Comparison of ENCODE assay signal across 8 cellular contexts in genomic region chr16:20901441-20902112, GRCh38. TPM values are rescaled to one million over a fixed set of nuclear protein-coding genes. Genes with fewer than 3 reads are reported as not detected.
DNase-seq lines count a peak whose midpoint lies in the region; ATAC-seq, FAIRE-seq and TF ChIP-seq lines count a peak whose summit lies in the region.

No MANE protein-coding gene starts in this region.

- H3K9me3 ChIP-seq in HUES64 (ENCODE audit: insufficient read depth, low read depth, low read length) (no peaks in the 10 kb centered on the region), kidney (ENCODE audit: control insufficient read depth in 1 of 2, low read length in 2 of 2) (no peaks in the 10 kb centered on the region), smooth muscle cell (replicated peaks; ENCODE audit: low read depth) (no peaks in the 10 kb centered on the region)

- no peak for ATAC-seq in HG03135 (IDR thresholded peaks at IDR 0.05; ENCODE audit: unreplicated experiment)

- H3K27ac ChIP-seq in HUES64 (ENCODE audit: low read depth, low read length) (peak overlapping the region; percentile 85), kidney (ENCODE audit: low read depth in 2 of 2, low read length in 2 of 2) (peak overlapping the region; percentile 95 to 97), smooth muscle cell (ENCODE audit: low read depth) (peak overlapping the region; percentile 94)

- H4K20me1 ChIP-seq in smooth muscle cell (ENCODE audit: low read depth) = peaks cover 31% of the 10 kb centered on the region

- H2AFZ ChIP-seq in smooth muscle cell (ENCODE audit: low read depth) = no peak overlapping the region

- DNase-seq in activated effector memory CD4-positive, alpha-beta T cell treated with anti-CD3 and anti-CD28 coated beads, Interleukin-2, amount 50 U/mL, for 16 hours = peak; percentile 64
- no peak for DNase-seq in activated effector memory CD4-positive, alpha-beta T cell treated with Interleukin-2 at 50 U/mL for 16 hours
- peak; percentile 33 for DNase-seq in SKM-1 (lab: John Stamatoyannopoulos, UW; ENCODE audit: unreplicated experiment)
- peak; percentile 75 for DNase-seq in cerebellar cortex (ENCODE audit: low spot score)
- peak; percentile 84 for DNase-seq in kidney
- no peak for DNase-seq in smooth muscle cell (lab: John Stamatoyannopoulos, UW; ENCODE audit: unreplicated experiment)

- H3K4me1 ChIP-seq in HUES64 (ENCODE audit: insufficient read depth, low read length) = peaks cover 22% of the 10 kb centered on the region
- H3K4me1 ChIP-seq in kidney (ENCODE audit: control insufficient read depth in 1 of 2, insufficient read depth in 1 of 2, low read depth in 1 of 2, low read length in 2 of 2) = peaks cover 23 to 32% of the 10 kb centered on the region in 2 donors
- peaks cover 48% of the 10 kb centered on the region for H3K4me1 ChIP-seq in smooth muscle cell (ENCODE audit: low read depth)

- H3K4me2 ChIP-seq in smooth muscle cell = peak overlapping the region; percentile 91

- FAIRE-seq in kidney (lab: Jason Lieb, UNC) = no peak

- H3K27me3 ChIP-seq in HUES64 (ENCODE audit: insufficient read depth, low read length) (no peaks in the 10 kb centered on the region), smooth muscle cell (ENCODE audit: low read depth) (no peaks in the 10 kb centered on the region)

- H3F3A ChIP-seq in smooth muscle cell (ENCODE audit: low read depth) = peaks cover 8% of the 10 kb centered on the region

- TF ChIP-seq CTCF in kidney (IDR thresholded peaks at IDR 0.05; ENCODE audit: borderline replicate concordance, extremely low read depth, insufficient read depth) (no peak), smooth muscle cell (IDR thresholded peaks at IDR 0.05; ENCODE audit: borderline replicate concordance, insufficient read depth, poor library complexity, severe bottlenecking) (no peak)

- H3K4me3 ChIP-seq in HUES64 (ENCODE audit: low read length) (peak overlapping the region; percentile 91), kidney (ENCODE audit: low read length in 2 of 2) (peak overlapping the region; percentile 66 to 71), smooth muscle cell (peak overlapping the region; percentile 80)

- H3K79me2 ChIP-seq in smooth muscle cell (ENCODE audit: low read depth) = peaks cover 44% of the 10 kb centered on the region

- H3K9ac ChIP-seq in HUES64 (ENCODE audit: low read depth, low read length) = peak overlapping the region; percentile 98
- H3K9ac ChIP-seq in kidney (ENCODE audit: low read length in 2 of 2) = peak overlapping the region; percentile 86 to 87
- peak overlapping the region; percentile 95 for H3K9ac ChIP-seq in smooth muscle cell (ENCODE audit: low read depth)

- intact Hi-C loops in kidney (cut with DNase I) = no loop called here

- WGBS in HUES64 = 47% methylated on average over 27 of the region's 27 CpGs
- WGBS in smooth muscle cell (ENCODE audit: low lambda C conversion rate) = 34% methylated on average over 27 of the region's 27 CpGs

- peaks cover 15% of the 10 kb centered on the region for H3K36me3 ChIP-seq in HUES64 (ENCODE audit: insufficient read depth, low read length)
- no peaks in the 10 kb centered on the region for H3K36me3 ChIP-seq in kidney (ENCODE audit: control insufficient read depth in 1 of 2, insufficient read depth in 2 of 2, low read length in 2 of 2)
- no peaks in the 10 kb centered on the region for H3K36me3 ChIP-seq in smooth muscle cell (ENCODE audit: low read depth)

RNA-seq across cellular contexts. Expression of gene LYRM1, which starts 1.0 kb away (rescaled TPM):
- polyA plus RNA-seq in HUES64 (2013, experiment 1 of 2) = 19.9 TPM
- polyA plus RNA-seq in HUES64 (2013, experiment 2 of 2) = 20.6 TPM
- total RNA-seq in kidney (31.7 TPM), smooth muscle cell (10.2 and 18.6 TPM in 2 replicates)
- polyA plus RNA-seq in kidney (ENCODE audit: insufficient read depth, low read depth, low replicate concordance) (61.5 TPM), smooth muscle cell (11.7 and 15.3 TPM in 2 replicates)

RNA-seq across cellular contexts. Expression of gene DCUN1D3, which starts 1.4 kb away (rescaled TPM):
- polyA plus RNA-seq in HUES64 (2013, experiment 1 of 2) = 6.5 TPM
- 5.9 TPM for polyA plus RNA-seq in HUES64 (2013, experiment 2 of 2)
- 16.3 TPM for total RNA-seq in kidney
- 3.5 TPM for polyA plus RNA-seq in kidney (ENCODE audit: insufficient read depth, low read depth, low replicate concordance)
- 36.3 and 37.8 TPM in 2 replicates for total RNA-seq in smooth muscle cell
- 12.6 and 13.5 TPM in 2 replicates for polyA plus RNA-seq in smooth muscle cell

Comparison
In these comparisons a context has a peak if more than half of its experiments do, and no peak if none do; other contexts are left out.
1. DNase-seq: peak in activated effector memory CD4-positive, alpha-beta T cell treated with anti-CD3 and anti-CD28 coated beads, Interleukin-2, amount 50 U/mL, for 16 hours (single experiment), SKM-1 (single experiment), cerebellar cortex (single experiment) and kidney (single experiment); none in activated effector memory CD4-positive, alpha-beta T cell treated with Interleukin-2 at 50 U/mL for 16 hours (single experiment) and smooth muscle cell (single experiment).
2. Peak in every context shown above with its lines, with median percentiles within 50 percentile points of each other: H3K27ac ChIP-seq, H3K4me3 ChIP-seq and H3K9ac ChIP-seq.